ENCODE assay signal across 20 cellular contexts in the genomic region with DNA sequence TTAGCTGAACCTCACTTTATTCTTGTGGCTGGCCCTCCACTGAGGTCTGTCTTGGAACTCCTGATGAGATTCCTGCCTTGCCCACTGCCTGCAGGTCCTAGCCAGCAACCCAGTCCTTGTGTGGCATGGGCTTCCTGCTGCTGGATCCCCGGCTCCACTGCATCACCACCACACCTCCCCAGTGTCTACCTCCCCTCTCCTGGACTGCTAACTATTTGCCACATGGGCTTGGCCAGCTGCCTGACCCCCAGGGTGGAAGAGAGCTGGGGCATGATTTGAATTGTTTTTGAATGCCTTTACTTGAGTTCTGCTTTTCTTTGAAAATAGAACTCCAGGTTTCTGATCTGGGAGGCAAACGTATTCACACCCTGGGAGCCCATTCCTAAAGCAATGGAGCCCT. TPM values are rescaled to one million over a fixed set of nuclear protein-coding genes. Genes with fewer than 3 reads are reported as not detected.
DNase-seq lines count a peak whose midpoint lies in the region; ATAC-seq and TF ChIP-seq lines count a peak whose summit lies in the region.
"Had no signal": no experiment of that assay in that cellular context is flagged by ENCODE, and none has a peak within 500 bp of the region (broad histone marks: within the 10 kb centered on the region; RNA-seq: fewer than 3 reads in every experiment).

No MANE protein-coding gene starts in this region.

- H3K9me3 ChIP-seq in MG63 (peaks cover 4% of the 10 kb centered on the region; the same call in 1 of the 2 replicates), PC-3 (ENCODE audit: low read length) (no peaks in the 10 kb centered on the region)

- no peaks in the 10 kb centered on the region for H3K79me2 ChIP-seq in PC-3 (ENCODE audit: low read length)

- H3K27me3 ChIP-seq in MG63 (no peaks in the 10 kb centered on the region), PC-3 (ENCODE audit: low read length) (no peaks in the 10 kb centered on the region)

- peaks cover 1% of the 10 kb centered on the region for H3K27me3 Mint-ChIP-seq in activated CD4-positive, alpha-beta memory T cell treated with anti-CD3 and anti-CD28 coated beads for 36 hours
- H3K27me3 Mint-ChIP-seq in stimulated activated naive CD8-positive, alpha-beta T cell treated with anti-CD3 and anti-CD28 coated beads, Interleukin-15, amount 100 ng/mL, for 72 hours = peaks cover 11% of the 10 kb centered on the region

- H2AFZ ChIP-seq in PC-3 (ENCODE audit: low read length) = no peak overlapping the region

- no peak overlapping the region for H3K4me3 ChIP-seq in MG63
- no peak overlapping the region for H3K4me3 ChIP-seq in PC-3 (ENCODE audit: low read length)
- H3K4me3 ChIP-seq: K562 had no signal

- H3K36me3 ChIP-seq in MG63 = no peaks in the 10 kb centered on the region
- H3K36me3 ChIP-seq in PC-3 (ENCODE audit: low read depth, low read length) = no peaks in the 10 kb centered on the region

- no peaks in the 10 kb centered on the region for H3K9me3 Mint-ChIP-seq in activated CD4-positive, alpha-beta memory T cell treated with anti-CD3 and anti-CD28 coated beads for 36 hours
- H3K9me3 Mint-ChIP-seq in stimulated activated naive CD8-positive, alpha-beta T cell treated with anti-CD3 and anti-CD28 coated beads, Interleukin-15, amount 100 ng/mL, for 72 hours = no peaks in the 10 kb centered on the region

- no peaks in the 10 kb centered on the region for H3K36me3 Mint-ChIP-seq in activated CD4-positive, alpha-beta memory T cell treated with anti-CD3 and anti-CD28 coated beads for 36 hours

- H3K27ac ChIP-seq in PC-3 (ENCODE audit: low read length) = no peak overlapping the region
- H3K27ac ChIP-seq: HL-60 had no signal

- no TSS peak for BruUV-seq in PC-3 (replicated peaks; lab: Mats Ljungman, UMichigan)

- intact Hi-C loops in activated CD4-positive, alpha-beta memory T cell treated with anti-CD3 and anti-CD28 coated beads for 36 hours (cut with micrococcal nuclease) = no loop called here
- intact Hi-C loops in PC-3 (cut with micrococcal nuclease) = no loop called here

- no peaks in the 10 kb centered on the region for H4K20me1 ChIP-seq in PC-3 (ENCODE audit: low read length)

- H3K4me3 Mint-ChIP-seq in activated CD4-positive, alpha-beta memory T cell treated with anti-CD3 and anti-CD28 coated beads for 36 hours = no peak overlapping the region
- H3K4me3 Mint-ChIP-seq in stimulated activated naive CD8-positive, alpha-beta T cell treated with anti-CD3 and anti-CD28 coated beads, Interleukin-15, amount 100 ng/mL, for 72 hours = no peak overlapping the region

- no peaks in the 10 kb centered on the region for H3K4me1 Mint-ChIP-seq in activated CD4-positive, alpha-beta memory T cell treated with anti-CD3 and anti-CD28 coated beads for 36 hours (ENCODE audit: low read depth)
- H3K4me1 Mint-ChIP-seq in stimulated activated naive CD8-positive, alpha-beta T cell treated with anti-CD3 and anti-CD28 coated beads, Interleukin-15, amount 100 ng/mL, for 72 hours = no peaks in the 10 kb centered on the region

- no peak overlapping the region for H3K27ac Mint-ChIP-seq in activated CD4-positive, alpha-beta memory T cell treated with anti-CD3 and anti-CD28 coated beads for 36 hours
- no peak overlapping the region for H3K27ac Mint-ChIP-seq in stimulated activated naive CD8-positive, alpha-beta T cell treated with anti-CD3 and anti-CD28 coated beads, Interleukin-15, amount 100 ng/mL, for 72 hours

- H3K9ac ChIP-seq in PC-3 (ENCODE audit: low read length) = no peak overlapping the region

- H3F3A ChIP-seq in PC-3 (ENCODE audit: low read length, unreplicated experiment) = no peaks in the 10 kb centered on the region

- TF ChIP-seq CTCF in PC-3 (conservative IDR thresholded peaks at IDR 0.05; ENCODE audit: low read depth, low read length) = no peak

- CTCF ChIA-PET in activated CD4-positive, alpha-beta memory T cell treated with anti-CD3 and anti-CD28 coated beads for 36 hours (lab: Charles Lee) = no interaction called here
- CTCF ChIA-PET in PC-3 (lab: Charles Lee) = no interaction called here

- peak; percentile 44 for DNase-seq in EL
- DNase-seq in MG63 = peak; percentile 20
- peak; percentile 77 for DNase-seq in glomerular visceral epithelial cell (ENCODE audit: extremely low spot score)
- DNase-seq in renal cortical epithelial cell (ENCODE audit: low read depth) = peak; percentile 84
- no peak for DNase-seq in activated CD4-positive, alpha-beta memory T cell treated with anti-CD3 and anti-CD28 coated beads for 36 hours
- no peak for DNase-seq in mucosa of gallbladder (ENCODE audit: low spot score)
- DNase-seq in stimulated activated naive CD8-positive, alpha-beta T cell treated with anti-CD3 and anti-CD28 coated beads, Interleukin-15, amount 100 ng/mL, for 72 hours = no peak
- no peak for DNase-seq in PC-3
- DNase-seq: AML-193, DMS53, GDM1, NCI-H1092 treated with DMSO at 0.1 percent for 48 hours, NCI-H187, NCI-H446, NCI-H748 treated with DMSO at 0.1 percent for 48 hours, Right ventricle myocardium superior had no signal

- no peak overlapping the region for H3K4me2 ChIP-seq in PC-3 (ENCODE audit: low read length)

- H3K9me2 ChIP-seq in PC-3 (replicated peaks; ENCODE audit: low read length) = no peaks in the 10 kb centered on the region

- H3K4me1 ChIP-seq in PC-3 (ENCODE audit: insufficient read depth, low read length) = peaks cover 12% of the 10 kb centered on the region; the same call in 1 of the 2 replicates

- ATAC-seq in stimulated activated naive CD8-positive, alpha-beta T cell treated with anti-CD3 and anti-CD28 coated beads, Interleukin-15, amount 100 ng/mL, for 72 hours = no peak
- no peak for ATAC-seq in PC-3
- ATAC-seq: K562, Panc1 had no signal

- POLR2A ChIA-PET in activated CD4-positive, alpha-beta memory T cell treated with anti-CD3 and anti-CD28 coated beads for 36 hours (lab: Charles Lee) = no interaction called here
- POLR2A ChIA-PET in PC-3 (lab: Charles Lee; ENCODE audit: unreplicated experiment) = no interaction called here

RNA-seq across cellular contexts. Expression of a gene that starts 41.2 kb away (rescaled TPM):
- 0.25 TPM in 1 of 2 replicates, not detected in the other for total RNA-seq in MG63 (2014; rRNA removed; shearing (Covaris generic); ENCODE audit: low replicate concordance)
- 1.4 and 14.6 TPM in 2 replicates for total RNA-seq in renal cortical epithelial cell
- total RNA-seq in activated CD4-positive, alpha-beta memory T cell treated with anti-CD3 and anti-CD28 coated beads for 36 hours = not detected
- total RNA-seq in mucosa of gallbladder = 2.7 TPM
- not detected in 2 replicates for total RNA-seq in PC-3 (2014; rRNA removed)
- total RNA-seq: A673, Right ventricle myocardium superior had no signal

Comparison
In these comparisons a context has a peak if more than half of its experiments do, and no peak if none do; other contexts are left out.
1. DNase-seq: peak in EL (single experiment), MG63 (single experiment), glomerular visceral epithelial cell (single experiment) and renal cortical epithelial cell (single experiment); none in activated CD4-positive, alpha-beta memory T cell treated with anti-CD3 and anti-CD28 coated beads for 36 hours (single experiment), mucosa of gallbladder (single experiment), stimulated activated naive CD8-positive, alpha-beta T cell treated with anti-CD3 and anti-CD28 coated beads, Interleukin-15, amount 100 ng/mL, for 72 hours (0 of 2) and PC-3 (single experiment).